26 cellular contexts compared by ENCODE assay signal in the genomic region with DNA sequence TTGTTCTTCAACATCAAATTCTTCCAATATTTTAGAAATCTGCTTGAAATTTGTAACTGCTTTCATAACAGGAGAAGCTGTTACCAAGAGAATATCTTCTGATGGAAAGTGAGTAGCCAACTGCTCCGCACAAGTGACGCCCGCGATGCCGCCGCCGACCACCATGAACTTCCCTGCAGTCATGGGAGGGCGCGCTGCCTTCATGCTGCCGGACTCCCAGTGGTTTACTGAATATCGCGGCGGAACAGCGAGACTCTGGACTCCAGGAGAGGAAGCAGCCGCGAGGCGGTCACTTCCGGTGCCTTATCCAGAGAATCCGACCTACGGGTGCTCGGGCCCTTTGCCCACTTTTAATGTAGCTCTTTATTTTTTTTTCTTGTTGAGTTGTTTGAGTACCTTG.
"Had no signal": no experiment of that assay in that cellular context is flagged by ENCODE, and none has a peak within 500 bp of the region (broad histone marks: within the 10 kb centered on the region; RNA-seq: fewer than 3 reads in every experiment).

No MANE protein-coding gene starts in this region.

- H3K27me3 ChIP-seq: ovary, suprapubic skin, tibial nerve had no signal

- H3K4me3 ChIP-seq: left ventricle myocardium inferior, ovary, prostate gland, suprapubic skin, tibial nerve had no signal

- DNase-seq: activated B cell treated with CpG ODN at 0.5 μM for 24 hours; activated CD4-positive, alpha-beta T cell treated with anti-CD3 and anti-CD28 coated beads, Interleukin-2, amount 50 U/mL, for 1 hour; activated CD8-positive, alpha-beta T cell treated with anti-CD3 and anti-CD28 coated beads for 36 hours; activated gamma-delta T cell treated with Interleukin-2 at 50 U/mL for 16 hours; activated naive CD4-positive, alpha-beta T cell treated with anti-CD3 and anti-CD28 coated beads, Interleukin-2, amount 50 U/mL, for 16 hours; activated T-cell treated with anti-CD3 and anti-CD28 coated beads, Interleukin-2, amount 50 U/mL, for 4 hours; amniotic stem cell; caudate nucleus; endodermal cell; foreskin fibroblast; head of caudate nucleus; hippocampal formation; left ventricle myocardium inferior; midbrain; naive thymus-derived CD4-positive, alpha-beta T cell; ovary; retina; stimulated activated CD4-positive, alpha-beta T cell treated with anti-CD3 and anti-CD28 coated beads, Interleukin-15, amount 100 ng/mL, for 24 hours; stimulated activated CD4-positive, alpha-beta T cell treated with anti-CD3 and anti-CD28 coated beads, Interleukin-2, amount 100 ng/mL, for 24 hours; stimulated activated naive CD4-positive, alpha-beta T cell; T-helper 2 cell had no signal

- ATAC-seq: activated CD8-positive, alpha-beta T cell treated with anti-CD3 and anti-CD28 coated beads for 36 hours; activated T-cell treated with anti-CD3 and anti-CD28 coated beads, Interleukin-2, amount 50 U/mL, for 4 hours; activated T-helper 17 cell treated with anti-CD3 and anti-CD28 coated beads, Interleukin-2, amount 50 U/mL, for 72 hours; esophagus mucosa; naive thymus-derived CD4-positive, alpha-beta T cell had no signal

- H3K27ac ChIP-seq: left ventricle myocardium inferior, ovary, prostate gland, suprapubic skin, tibial nerve had no signal

- H3K9me3 ChIP-seq: left ventricle myocardium inferior, ovary, prostate gland, suprapubic skin, tibial nerve had no signal

- H3K36me3 ChIP-seq: left ventricle myocardium inferior, ovary, prostate gland, suprapubic skin, tibial nerve had no signal

- H3K4me1 ChIP-seq: left ventricle myocardium inferior, prostate gland, suprapubic skin, tibial nerve had no signal
